ENCODE assay signal across 26 cellular contexts in the genomic region with DNA sequence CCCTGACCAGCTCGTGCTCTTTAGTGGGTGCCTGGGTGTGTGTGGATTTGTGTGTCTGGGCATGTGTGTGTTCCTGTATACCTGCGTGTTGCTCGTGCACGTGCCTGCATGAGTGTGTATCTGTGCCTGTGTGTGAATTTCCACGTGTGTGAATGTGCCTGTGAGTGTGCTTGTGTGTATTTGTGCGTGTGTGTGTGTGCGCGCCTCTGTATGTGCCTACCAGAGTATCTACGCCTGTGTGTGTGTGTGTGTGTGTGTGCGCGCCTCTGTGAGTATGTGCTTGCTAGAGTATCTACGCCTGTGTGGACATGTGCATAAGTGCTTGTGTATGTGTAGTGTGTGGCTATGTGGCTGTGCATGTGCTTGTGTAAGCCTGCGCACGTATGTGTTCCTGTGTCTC. TPM values are rescaled to one million over a fixed set of nuclear protein-coding genes. Genes with fewer than 3 reads are reported as not detected.
DNase-seq lines count a peak whose midpoint lies in the region; ATAC-seq, FAIRE-seq and TF ChIP-seq lines count a peak whose summit lies in the region.
"Had no signal": no experiment of that assay in that cellular context is flagged by ENCODE, and none has a peak within 500 bp of the region (broad histone marks: within the 10 kb centered on the region; RNA-seq: fewer than 3 reads in every experiment).

No MANE protein-coding gene starts in this region.

- POLR2A ChIA-PET in HepG2 (lab: Yijun Ruan, JAX): interaction anchor here (0.7 to 2.2 kb wide), 11 partner anchors 12 to 174 kb away, joined by 3 to 24 read pairs (median 5); partner anchors contain the start of genes PI4KB, PSMB4, RFX5 and ZNF687

- no peaks in the 10 kb centered on the region for H3K9me3 Mint-ChIP-seq in chondrocyte (ENCODE audit: low read depth)
- H3K9me3 Mint-ChIP-seq in neural progenitor cell: no peaks in the 10 kb centered on the region
- H3K9me3 Mint-ChIP-seq: naive thymus-derived CD4-positive, alpha-beta T cell; T-helper 1 cell treated with Interleukin-12 subunit alpha and Interleukin-12 subunit beta and Interleukin-4 antibody, amounts not matched to agents 30 μg/mL and 1 μg/mL, for 36 hours had no signal

- no peak for TF ChIP-seq POLR2A in HepG2 (IDR thresholded peaks at IDR 0.05; ENCODE audit: insufficient read depth in 1 of 2, low read depth in 2 of 2, low read length in 2 of 2)
- TF ChIP-seq POLR2A in right lobe of liver (IDR thresholded peaks at IDR 0.05): no peak

- peaks cover 31% of the 10 kb centered on the region for H3K4me1 Mint-ChIP-seq in chondrocyte (ENCODE audit: low read depth)
- H3K4me1 Mint-ChIP-seq in neural progenitor cell: peaks cover 43% of the 10 kb centered on the region
- H3K4me1 Mint-ChIP-seq: activated CD8-positive, alpha-beta memory T cell treated with anti-CD3 and anti-CD28 coated beads, Interleukin-2, amount 10 ng/mL, durations not matched to agents 7 days and 5 days had no signal

- H3K27me3 Mint-ChIP-seq in chondrocyte (ENCODE audit: low read depth) (no peaks in the 10 kb centered on the region), neural progenitor cell (ENCODE audit: insufficient read depth, low read depth) (peaks cover 2% of the 10 kb centered on the region)

- H4K20me1 ChIP-seq in HepG2 (ENCODE audit: insufficient read depth, low read length) (no peaks in the 10 kb centered on the region), neural progenitor cell (ENCODE audit: low read depth) (no peaks in the 10 kb centered on the region)

- H3K4me2 ChIP-seq in HepG2 (ENCODE audit: low read depth, low read length) (peak overlapping the region; percentile 98), neural progenitor cell (peak overlapping the region; percentile 76)
- H3K4me2 ChIP-seq: PC-9 had no signal

- H3K4me3 ChIP-seq in HepG2 (replicated peaks in 1 of 3; ENCODE audit: insufficient read depth in 1 of 3, low read depth in 2 of 3, low read length in 3 of 3): peak overlapping the region in 1 of 3 experiments; percentile 70; a peak in 2 of 6 replicates
- H3K4me3 ChIP-seq in right lobe of liver: no peak overlapping the region
- H3K4me3 ChIP-seq in neural progenitor cell: no peak overlapping the region
- H3K4me3 ChIP-seq: PC-9 had no signal

- no peaks in the 10 kb centered on the region for H3K36me3 Mint-ChIP-seq in chondrocyte (ENCODE audit: low read depth)
- H3K36me3 Mint-ChIP-seq in neural progenitor cell: peaks cover 2% of the 10 kb centered on the region
- H3K36me3 Mint-ChIP-seq: activated CD8-positive, alpha-beta memory T cell treated with anti-CD3 and anti-CD28 coated beads, Interleukin-2, amount 10 ng/mL, durations not matched to agents 7 days and 5 days; naive thymus-derived CD4-positive, alpha-beta T cell had no signal

- intact Hi-C loops in HepG2 (cut with micrococcal nuclease; ENCODE audit: unreplicated experiment) (loop anchor here (2.0 kb wide), 1 partner anchor 26 kb away; the partner anchor contains the start of gene RFX5), right lobe of liver (cut with DNase I) (no loop called here)

- no TSS peak for BruUV-seq in HepG2 (replicated peaks; lab: Mats Ljungman, UMichigan)

- 66% methylated on average over 11 of the region's 14 CpGs for WGBS in HepG2 (ENCODE audit: low lambda C conversion rate)
- WGBS in right lobe of liver (ENCODE audit: insufficient coverage, low coverage, low lambda C conversion rate, missing lambda C conversion rate): 90% methylated on average over 10 of the region's 14 CpGs

- ATAC-seq in HepG2 (no peak), right lobe of liver (no peak), GM19351 (IDR thresholded peaks at IDR 0.05; ENCODE audit: unreplicated experiment) (no peak)
- ATAC-seq: activated CD4-positive, CD25-positive, alpha-beta regulatory T cell treated with anti-CD3 and anti-CD28 coated beads, Interleukin-2, amount 50 U/mL, for 24 hours; activated CD8-positive, alpha-beta memory T cell treated with anti-CD3 and anti-CD28 coated beads, Interleukin-2, amount 10 ng/mL, durations not matched to agents 7 days and 5 days; naive thymus-derived CD4-positive, alpha-beta T cell had no signal

- in situ Hi-C loops in HepG2 (cut with HindIII; ENCODE audit: extremely low pct_ligation_motif_present, low pct_unique_long_range_greater_than_20kb): no loop called here

- H3K9ac ChIP-seq in HepG2 (ENCODE audit: insufficient read depth, low read depth, low read length): no peak overlapping the region
- H3K9ac ChIP-seq in neural progenitor cell: no peak overlapping the region

- no peak overlapping the region for H2AFZ ChIP-seq in HepG2 (ENCODE audit: low read length)
- peak overlapping the region; percentile 42 for H2AFZ ChIP-seq in neural progenitor cell (replicated peaks)
- H2AFZ ChIP-seq: PC-9 had no signal

- TF ChIP-seq EP300 in HepG2 (IDR thresholded peaks at IDR 0.05; ENCODE audit: low read depth in 2 of 2, low read length in 2 of 2) (no peak), HepG2 (CRISPR knock-in tag; IDR thresholded peaks at IDR 0.05; ENCODE audit: borderline replicate concordance) (no peak)

- DNase-seq in HepG2 (ENCODE audit: low spot score) (no peak), right lobe of liver (no peak), chondrocyte (ENCODE audit: low spot score) (peak; percentile 48), neural progenitor cell (ENCODE audit: low spot score) (no peak), NCI-H1048 (lab: John Stamatoyannopoulos, UW) (no peak), MV-4-11 (lab: John Stamatoyannopoulos, UW) (no peak), CD1c-positive myeloid dendritic cell (ENCODE audit: extremely low spot score) (no peak)
- DNase-seq: activated CD4-positive, alpha-beta T cell treated with anti-CD3 and anti-CD28 coated beads, Interleukin-2, amount 50 U/mL, for 4 hours; activated CD8-positive, alpha-beta memory T cell treated with anti-CD3 and anti-CD28 coated beads, Interleukin-2, amount 10 ng/mL, durations not matched to agents 7 days and 5 days; activated naive CD4-positive, alpha-beta T cell; activated T-cell treated with anti-CD3 and anti-CD28 coated beads, Interleukin-2, amount 50 U/mL, for 48 hours; central memory CD4-positive, alpha-beta T cell; KBM-7; naive thymus-derived CD4-positive, alpha-beta T cell; stimulated activated naive CD4-positive, alpha-beta T cell treated with Interleukin-2 at 50 U/mL for 16 hours had no signal

- no peaks in the 10 kb centered on the region for H3F3A ChIP-seq in neural progenitor cell (ENCODE audit: low read depth)

- H3K79me2 ChIP-seq in HepG2 (ENCODE audit: insufficient read depth, low read length) (peaks cover 5% of the 10 kb centered on the region), neural progenitor cell (ENCODE audit: low read depth) (no peaks in the 10 kb centered on the region)

- H3K27me3 ChIP-seq in HepG2 (ENCODE audit: control insufficient read depth in 1 of 2, insufficient read depth in 2 of 2, low read length in 2 of 2) (no peaks in the 10 kb centered on the region; a peak in 1 of 5 replicates), right lobe of liver (no peaks in the 10 kb centered on the region), neural progenitor cell (no peaks in the 10 kb centered on the region)
- H3K27me3 ChIP-seq: BE2C, dorsolateral prefrontal cortex, pancreas had no signal

- CTCF ChIA-PET in HepG2 (lab: Yijun Ruan, JAX; ENCODE audit: low intra/inter-chr PET ratio, low total read pairs): no interaction called here

- H3K4me1 ChIP-seq in HepG2 (ENCODE audit: insufficient read depth, low read length) (peaks cover 41% of the 10 kb centered on the region), right lobe of liver (peaks cover 0 to 41% (median 17%) of the 10 kb centered on the region in 4 donors), neural progenitor cell (peaks cover 26% of the 10 kb centered on the region)

- H3K9me3 ChIP-seq in HepG2 (ENCODE audit: low read length): no peaks in the 10 kb centered on the region
- no peaks in the 10 kb centered on the region for H3K9me3 ChIP-seq in right lobe of liver
- no peaks in the 10 kb centered on the region for H3K9me3 ChIP-seq in neural progenitor cell (ENCODE audit: low read depth)
- H3K9me3 ChIP-seq: BE2C had no signal

- H3K4me3 Mint-ChIP-seq in chondrocyte (ENCODE audit: unreplicated experiment): no peak overlapping the region
- H3K4me3 Mint-ChIP-seq in neural progenitor cell: peak overlapping the region; percentile 34
- H3K4me3 Mint-ChIP-seq: activated CD8-positive, alpha-beta memory T cell treated with anti-CD3 and anti-CD28 coated beads, Interleukin-2, amount 10 ng/mL, durations not matched to agents 7 days and 5 days; naive thymus-derived CD4-positive, alpha-beta T cell; T-helper 1 cell treated with Interleukin-12 subunit alpha and Interleukin-12 subunit beta and Interleukin-4 antibody, amounts not matched to agents 30 μg/mL and 1 μg/mL, for 36 hours had no signal

- H3K27ac Mint-ChIP-seq in chondrocyte (ENCODE audit: unreplicated experiment) (peak overlapping the region; percentile 23), neural progenitor cell (peak overlapping the region; percentile 67)
- H3K27ac Mint-ChIP-seq: activated CD8-positive, alpha-beta memory T cell treated with anti-CD3 and anti-CD28 coated beads, Interleukin-2, amount 10 ng/mL, durations not matched to agents 7 days and 5 days; T-helper 1 cell treated with Interleukin-12 subunit alpha and Interleukin-12 subunit beta and Interleukin-4 antibody, amounts not matched to agents 30 μg/mL and 1 μg/mL, for 36 hours had no signal

- no peak for FAIRE-seq in HepG2 (lab: Jason Lieb, UNC)
- FAIRE-seq: kidney, small intestine, urothelium cell line had no signal

- TF ChIP-seq CTCF in HepG2 (CRISPR knock-in tag; IDR thresholded peaks at IDR 0.05) (no peak), right lobe of liver (IDR thresholded peaks at IDR 0.05) (no peak), chondrocyte (IDR thresholded peaks at IDR 0.05) (no peak), neural progenitor cell (IDR thresholded peaks at IDR 0.05) (no peak)

- no peaks in the 10 kb centered on the region for H3K36me3 ChIP-seq in HepG2 (replicated peaks in 1 of 2; ENCODE audit: control insufficient read depth in 1 of 2, insufficient read depth in 2 of 2, low read length in 2 of 2)
- peaks cover 0 to 9% (median 0%) of the 10 kb centered on the region in 4 donors for H3K36me3 ChIP-seq in right lobe of liver
- no peaks in the 10 kb centered on the region for H3K36me3 ChIP-seq in neural progenitor cell
- H3K36me3 ChIP-seq: BE2C, pancreas had no signal

- TF ChIP-seq RAD21 in HepG2 (CRISPR knock-in tag; IDR thresholded peaks at IDR 0.05): no peak

- H3K27ac ChIP-seq in HepG2 (ENCODE audit: extremely low read length, insufficient read depth, low read length) (no peak overlapping the region), right lobe of liver (peak overlapping the region in 1 of 3 donors; percentile 81), neural progenitor cell (no peak overlapping the region)
- H3K27ac ChIP-seq: PC-9 had no signal

RNA-seq across cellular contexts. Expression of gene SELENBP1, which starts 0.7 kb away (rescaled TPM):
- total RNA-seq in HepG2 (2016; rRNA removed; fragmentation: Illumina TruSeq; extraction: Trizol) (29.0 and 30.2 TPM in 2 replicates), right lobe of liver (100 to 1,000 TPM in 4 of 6 experiments, 10 to 100 TPM in 2; 83.4 to 423 (median 208) TPM), chondrocyte (5.7 to 11.1 TPM (median 8.9 TPM) in 3 replicates), neural progenitor cell (ENCODE audit: low replicate concordance) (38.5 and 63.2 TPM in 2 replicates)
- 6.3 and 6.7 TPM in 2 replicates for total RNA-seq in HepG2 (2016; cell fraction: cytosol; rRNA removed; fragmentation: Illumina TruSeq; extraction: Trizol; ENCODE audit: low read depth)
- total RNA-seq in HepG2 (2016; cell fraction: insoluble cytoplasmic fraction; rRNA removed; fragmentation: Illumina TruSeq; extraction: Trizol): 27.8 and 30.0 TPM in 2 replicates
- total RNA-seq in HepG2 (2016; cell fraction: membrane; rRNA removed; fragmentation: Illumina TruSeq; extraction: Trizol): 9.8 and 12.1 TPM in 2 replicates
- total RNA-seq in HepG2 (2016; cell fraction: nucleus; rRNA removed; fragmentation: Illumina TruSeq; extraction: Trizol): 18.8 and 23.3 TPM in 2 replicates
- 27.8 and 29.3 TPM in 2 replicates for polyA plus RNA-seq in HepG2 (2011; rRNA removed)
- polyA plus RNA-seq in HepG2 (2011; cell fraction: cytosol; rRNA removed): 21.3 and 26.7 TPM in 2 replicates
- 89.4 and 101 TPM in 2 replicates for polyA plus RNA-seq in HepG2 (2011; cell fraction: nucleus; rRNA removed)
- polyA plus RNA-seq in HepG2 (2012): 13.2 and 18.5 TPM in 2 replicates
- 6.6 and 7.1 TPM in 2 replicates for polyA plus RNA-seq in HepG2 (2016; cell fraction: cytosol; fragmentation: Illumina TruSeq; extraction: Trizol; ENCODE audit: low read depth)
- polyA plus RNA-seq in HepG2 (2016; cell fraction: insoluble cytoplasmic fraction; fragmentation: Illumina TruSeq; extraction: Trizol; ENCODE audit: low read depth): 32.9 and 33.5 TPM in 2 replicates
- polyA plus RNA-seq in HepG2 (2016; cell fraction: membrane; fragmentation: Illumina TruSeq; extraction: Trizol; ENCODE audit: low read depth): 9.9 and 10.0 TPM in 2 replicates
- polyA plus RNA-seq in HepG2 (2016; cell fraction: nucleus; fragmentation: Illumina TruSeq; extraction: Trizol; ENCODE audit: insufficient read depth, low read depth): 46.6 and 51.9 TPM in 2 replicates
- polyA minus RNA-seq in HepG2 (2011; rRNA and poly(A)+ RNA removed; ENCODE audit: low replicate concordance): 34.1 and 67.3 TPM in 2 replicates
- 11.9 and 16.5 TPM in 2 replicates for polyA minus RNA-seq in HepG2 (2011; cell fraction: cytosol; rRNA and poly(A)+ RNA removed)
- 13.3 and 13.8 TPM in 2 replicates for polyA minus RNA-seq in HepG2 (2011; cell fraction: nucleus; rRNA and poly(A)+ RNA removed)
- total RNA-seq: activated CD8-positive, alpha-beta memory T cell treated with anti-CD3 and anti-CD28 coated beads, Interleukin-2, amount 10 ng/mL, durations not matched to agents 7 days and 5 days; HT1080; naive thymus-derived CD4-positive, alpha-beta T cell had no signal
- polyA plus RNA-seq: naive thymus-derived CD4-positive, alpha-beta T cell had no signal

RNA-seq across cellular contexts. Expression of gene RFX5, which starts 26.1 kb away (rescaled TPM):
- total RNA-seq in HepG2 (2016; rRNA removed; fragmentation: Illumina TruSeq; extraction: Trizol): 32.0 and 36.2 TPM in 2 replicates
- total RNA-seq in HepG2 (2016; cell fraction: cytosol; rRNA removed; fragmentation: Illumina TruSeq; extraction: Trizol; ENCODE audit: low read depth): 4.1 and 4.4 TPM in 2 replicates
- total RNA-seq in HepG2 (2016; cell fraction: insoluble cytoplasmic fraction; rRNA removed; fragmentation: Illumina TruSeq; extraction: Trizol): 37.2 and 39.7 TPM in 2 replicates
- total RNA-seq in HepG2 (2016; cell fraction: membrane; rRNA removed; fragmentation: Illumina TruSeq; extraction: Trizol): 15.6 and 17.0 TPM in 2 replicates
- 44.6 and 44.7 TPM in 2 replicates for total RNA-seq in HepG2 (2016; cell fraction: nucleus; rRNA removed; fragmentation: Illumina TruSeq; extraction: Trizol)
- polyA plus RNA-seq in HepG2 (2011; rRNA removed): 17.9 and 20.3 TPM in 2 replicates
- polyA plus RNA-seq in HepG2 (2011; cell fraction: cytosol; rRNA removed): 7.9 and 8.2 TPM in 2 replicates
- 43.2 and 45.6 TPM in 2 replicates for polyA plus RNA-seq in HepG2 (2011; cell fraction: nucleus; rRNA removed)
- polyA plus RNA-seq in HepG2 (2012): 11.7 and 16.5 TPM in 2 replicates
- 2.7 and 2.8 TPM in 2 replicates for polyA plus RNA-seq in HepG2 (2016; cell fraction: cytosol; fragmentation: Illumina TruSeq; extraction: Trizol; ENCODE audit: low read depth)
- polyA plus RNA-seq in HepG2 (2016; cell fraction: insoluble cytoplasmic fraction; fragmentation: Illumina TruSeq; extraction: Trizol; ENCODE audit: low read depth): 27.2 and 30.5 TPM in 2 replicates
- 8.9 and 10.1 TPM in 2 replicates for polyA plus RNA-seq in HepG2 (2016; cell fraction: membrane; fragmentation: Illumina TruSeq; extraction: Trizol; ENCODE audit: low read depth)
- polyA plus RNA-seq in HepG2 (2016; cell fraction: nucleus; fragmentation: Illumina TruSeq; extraction: Trizol; ENCODE audit: insufficient read depth, low read depth): 62.2 and 65.3 TPM in 2 replicates
- polyA minus RNA-seq in HepG2 (2011; rRNA and poly(A)+ RNA removed; ENCODE audit: low replicate concordance): 33.0 and 287 TPM in 2 replicates
- 7.7 and 9.6 TPM in 2 replicates for polyA minus RNA-seq in HepG2 (2011; cell fraction: cytosol; rRNA and poly(A)+ RNA removed)
- 15.8 and 22.1 TPM in 2 replicates for polyA minus RNA-seq in HepG2 (2011; cell fraction: nucleus; rRNA and poly(A)+ RNA removed)
- total RNA-seq in right lobe of liver: 10 to 100 TPM in 5 of 6 experiments, 1 to 10 TPM in 1; 9.8 to 23.0 (median 16.8) TPM
- total RNA-seq in chondrocyte: 30.0 to 64.7 TPM (median 31.8 TPM) in 3 replicates
- total RNA-seq in neural progenitor cell (ENCODE audit: low replicate concordance): 87.5 and 108 TPM in 2 replicates

RNA-seq across cellular contexts. Expression of gene PSMB4, which starts 26.2 kb away (rescaled TPM):
- total RNA-seq in HepG2 (2016; rRNA removed; fragmentation: Illumina TruSeq; extraction: Trizol) (336 and 414 TPM in 2 replicates), right lobe of liver (100 to 1,000 TPM; 125 to 174 (median 151) TPM), chondrocyte (229 to 257 TPM (median 236 TPM) in 3 replicates), neural progenitor cell (ENCODE audit: low replicate concordance) (267 and 321 TPM in 2 replicates)
- total RNA-seq in HepG2 (2016; cell fraction: cytosol; rRNA removed; fragmentation: Illumina TruSeq; extraction: Trizol; ENCODE audit: low read depth): 180 and 186 TPM in 2 replicates
- total RNA-seq in HepG2 (2016; cell fraction: insoluble cytoplasmic fraction; rRNA removed; fragmentation: Illumina TruSeq; extraction: Trizol): 337 and 459 TPM in 2 replicates
- total RNA-seq in HepG2 (2016; cell fraction: membrane; rRNA removed; fragmentation: Illumina TruSeq; extraction: Trizol): 216 and 229 TPM in 2 replicates
- total RNA-seq in HepG2 (2016; cell fraction: nucleus; rRNA removed; fragmentation: Illumina TruSeq; extraction: Trizol): 150 and 151 TPM in 2 replicates
- polyA plus RNA-seq in HepG2 (2011; rRNA removed): 364 and 383 TPM in 2 replicates
- 449 and 490 TPM in 2 replicates for polyA plus RNA-seq in HepG2 (2011; cell fraction: cytosol; rRNA removed)
- polyA plus RNA-seq in HepG2 (2011; cell fraction: nucleus; rRNA removed): 275 and 307 TPM in 2 replicates
- 200 and 247 TPM in 2 replicates for polyA plus RNA-seq in HepG2 (2012)
- 167 and 178 TPM in 2 replicates for polyA plus RNA-seq in HepG2 (2016; cell fraction: cytosol; fragmentation: Illumina TruSeq; extraction: Trizol; ENCODE audit: low read depth)
- 392 and 404 TPM in 2 replicates for polyA plus RNA-seq in HepG2 (2016; cell fraction: insoluble cytoplasmic fraction; fragmentation: Illumina TruSeq; extraction: Trizol; ENCODE audit: low read depth)
- polyA plus RNA-seq in HepG2 (2016; cell fraction: membrane; fragmentation: Illumina TruSeq; extraction: Trizol; ENCODE audit: low read depth): 186 and 200 TPM in 2 replicates
- polyA plus RNA-seq in HepG2 (2016; cell fraction: nucleus; fragmentation: Illumina TruSeq; extraction: Trizol; ENCODE audit: insufficient read depth, low read depth): 265 and 270 TPM in 2 replicates
- 277 and 543 TPM in 2 replicates for polyA minus RNA-seq in HepG2 (2011; rRNA and poly(A)+ RNA removed; ENCODE audit: low replicate concordance)
- polyA minus RNA-seq in HepG2 (2011; cell fraction: cytosol; rRNA and poly(A)+ RNA removed): 101 and 117 TPM in 2 replicates
- 64.9 and 71.7 TPM in 2 replicates for polyA minus RNA-seq in HepG2 (2011; cell fraction: nucleus; rRNA and poly(A)+ RNA removed)

RNA-seq across cellular contexts. Expression of gene PI4KB, which starts 46.0 kb away (rescaled TPM):
- total RNA-seq in HepG2 (2016; rRNA removed; fragmentation: Illumina TruSeq; extraction: Trizol) (18.6 and 19.5 TPM in 2 replicates), right lobe of liver (10 to 100 TPM; 20.0 to 24.7 (median 22.7) TPM), chondrocyte (51.4 to 73.2 TPM (median 54.7 TPM) in 3 replicates), neural progenitor cell (ENCODE audit: low replicate concordance) (19.0 and 33.5 TPM in 2 replicates)
- 7.7 and 8.5 TPM in 2 replicates for total RNA-seq in HepG2 (2016; cell fraction: cytosol; rRNA removed; fragmentation: Illumina TruSeq; extraction: Trizol; ENCODE audit: low read depth)
- 18.7 and 20.1 TPM in 2 replicates for total RNA-seq in HepG2 (2016; cell fraction: insoluble cytoplasmic fraction; rRNA removed; fragmentation: Illumina TruSeq; extraction: Trizol)
- total RNA-seq in HepG2 (2016; cell fraction: membrane; rRNA removed; fragmentation: Illumina TruSeq; extraction: Trizol): 16.6 and 17.9 TPM in 2 replicates
- 17.8 and 19.5 TPM in 2 replicates for total RNA-seq in HepG2 (2016; cell fraction: nucleus; rRNA removed; fragmentation: Illumina TruSeq; extraction: Trizol)
- 29.3 and 32.6 TPM in 2 replicates for polyA plus RNA-seq in HepG2 (2011; rRNA removed)
- polyA plus RNA-seq in HepG2 (2011; cell fraction: cytosol; rRNA removed): 25.3 and 25.8 TPM in 2 replicates
- polyA plus RNA-seq in HepG2 (2011; cell fraction: nucleus; rRNA removed): 36.5 and 43.7 TPM in 2 replicates
- 12.6 and 16.2 TPM in 2 replicates for polyA plus RNA-seq in HepG2 (2012)
- polyA plus RNA-seq in HepG2 (2016; cell fraction: cytosol; fragmentation: Illumina TruSeq; extraction: Trizol; ENCODE audit: low read depth): 3.9 and 4.4 TPM in 2 replicates
- 19.7 and 20.5 TPM in 2 replicates for polyA plus RNA-seq in HepG2 (2016; cell fraction: insoluble cytoplasmic fraction; fragmentation: Illumina TruSeq; extraction: Trizol; ENCODE audit: low read depth)
- polyA plus RNA-seq in HepG2 (2016; cell fraction: membrane; fragmentation: Illumina TruSeq; extraction: Trizol; ENCODE audit: low read depth): 11.0 and 12.5 TPM in 2 replicates
- polyA plus RNA-seq in HepG2 (2016; cell fraction: nucleus; fragmentation: Illumina TruSeq; extraction: Trizol; ENCODE audit: insufficient read depth, low read depth): 31.3 and 33.3 TPM in 2 replicates
- polyA minus RNA-seq in HepG2 (2011; rRNA and poly(A)+ RNA removed; ENCODE audit: low replicate concordance): 58.3 and 156 TPM in 2 replicates
- 14.8 and 17.7 TPM in 2 replicates for polyA minus RNA-seq in HepG2 (2011; cell fraction: cytosol; rRNA and poly(A)+ RNA removed)
- 29.6 and 32.7 TPM in 2 replicates for polyA minus RNA-seq in HepG2 (2011; cell fraction: nucleus; rRNA and poly(A)+ RNA removed)
